Comparison of ENCODE assay signal across 27 cellular contexts in genomic region chr1:46784666-46785065, GRCh38. TPM values are rescaled to one million over a fixed set of nuclear protein-coding genes. Genes with fewer than 3 reads are reported as not detected.
"Had no signal": no experiment of that assay in that cellular context is flagged by ENCODE, and none has a peak within 500 bp of the region (broad histone marks: within the 10 kb centered on the region; RNA-seq: fewer than 3 reads in every experiment).

No MANE protein-coding gene starts in this region.

- H3K27me3 ChIP-seq: brain microvascular endothelial cell, cardiac muscle cell, SJCRH30 had no signal

- H3K27ac Mint-ChIP-seq: activated CD8-positive, alpha-beta T cell treated with anti-CD3 and anti-CD28 coated beads for 36 hours; activated naive CD4-positive, alpha-beta T cell treated with anti-CD3 and anti-CD28 coated beads, Interleukin-2, amount 10 ng/mL, durations not matched to agents 7 days and 5 days; activated naive CD8-positive, alpha-beta T cell treated with anti-CD3 and anti-CD28 coated beads for 36 hours; activated T-cell treated with anti-CD3 and anti-CD28 coated beads, Interleukin-2, amount 50 U/mL, for 72 hours; activated T-helper 2 cell treated with anti-CD3 and anti-CD28 coated beads, Interferon-gamma antibody, Interleukin-2, Interleukin-4, amounts not matched to agents 10 μg/mL and 5 μg/mL and 100 μg/mL, durations not matched to agents 14 hours and 24 hours and 36 hours had no signal

- H3K4me1 ChIP-seq: SJCRH30 had no signal

- H3K27ac ChIP-seq: brain microvascular endothelial cell, cardiac muscle cell, RWPE1, SJCRH30 had no signal

- ATAC-seq: activated CD4-positive, CD25-positive, alpha-beta regulatory T cell treated with anti-CD3 and anti-CD28 coated beads, Interleukin-2, amount 50 U/mL, for 24 hours; activated CD8-positive, alpha-beta T cell treated with anti-CD3 and anti-CD28 coated beads for 36 hours; activated T-cell treated with anti-CD3 and anti-CD28 coated beads, Interleukin-2, amount 50 U/mL, for 72 hours; Panc1 had no signal

- H3K9ac ChIP-seq: SK-N-SH had no signal

- H3K4me2 ChIP-seq: SK-N-SH had no signal

- DNase-seq: activated CD4-positive, alpha-beta T cell treated with anti-CD3 and anti-CD28 coated beads for 4 hours; activated CD8-positive, alpha-beta memory T cell treated with anti-CD3 and anti-CD28 coated beads, Interleukin-2, amount 50 U/mL, for 4 hours; activated CD8-positive, alpha-beta T cell treated with anti-CD3 and anti-CD28 coated beads for 36 hours; activated gamma-delta T cell treated with Interleukin-2 at 50 U/mL for 16 hours; activated naive CD4-positive, alpha-beta T cell treated with anti-CD3 and anti-CD28 coated beads, Interleukin-2, amount 10 ng/mL, durations not matched to agents 7 days and 5 days; activated naive CD8-positive, alpha-beta T cell treated with anti-CD3 and anti-CD28 coated beads for 36 hours; activated T-cell treated with anti-CD3 and anti-CD28 coated beads, Interleukin-2, amount 50 U/mL, for 72 hours; brain microvascular endothelial cell; KG1; NCI-H1092; NCI-H1417; NCI-H1930; NCI-H226; NCI-H510A; NCI-H526 treated with DMSO at 0.1 percent for 48 hours; NCI-H82; OCI-M1; Right ventricle myocardium superior; SJCRH30; SK-N-SH; T-helper 1 cell had no signal

- H3K36me3 ChIP-seq: brain microvascular endothelial cell, cardiac muscle cell, SJCRH30 had no signal

- H3K4me3 Mint-ChIP-seq: activated CD8-positive, alpha-beta T cell treated with anti-CD3 and anti-CD28 coated beads for 36 hours; activated naive CD4-positive, alpha-beta T cell treated with anti-CD3 and anti-CD28 coated beads, Interleukin-2, amount 10 ng/mL, durations not matched to agents 7 days and 5 days; activated naive CD8-positive, alpha-beta T cell treated with anti-CD3 and anti-CD28 coated beads for 36 hours; activated T-cell treated with anti-CD3 and anti-CD28 coated beads, Interleukin-2, amount 50 U/mL, for 72 hours had no signal

- H3K4me3 ChIP-seq: cardiac muscle cell, SJCRH30 had no signal

RNA-seq across cellular contexts. Expression of gene CYP4B1, which starts 14.2 kb away (rescaled TPM):
- total RNA-seq: activated CD8-positive, alpha-beta T cell treated with anti-CD3 and anti-CD28 coated beads for 36 hours; activated naive CD8-positive, alpha-beta T cell treated with anti-CD3 and anti-CD28 coated beads for 36 hours; activated T-cell treated with anti-CD3 and anti-CD28 coated beads, Interleukin-2, amount 50 U/mL, for 72 hours; activated T-helper 2 cell treated with anti-CD3 and anti-CD28 coated beads, Interferon-gamma antibody, Interleukin-2, Interleukin-4, amounts not matched to agents 10 μg/mL and 5 μg/mL and 100 μg/mL, durations not matched to agents 14 hours and 24 hours and 36 hours; cardiac muscle cell; SJCRH30; T-helper 2 cell treated with Interferon-gamma antibody and Interleukin-4, amounts not matched to agents 100 ng/mL and 5 ng/mL, for 36 hours had no signal
- polyA plus RNA-seq: cardiac muscle cell, SK-N-SH had no signal
